In genomic region chr12:132514216-132514820, GRCh38 we compare ENCODE assay signal across 22 cellular contexts.
"Had no signal": no experiment of that assay in that cellular context is flagged by ENCODE, and none has a peak within 500 bp of the region (broad histone marks: within the 10 kb centered on the region; RNA-seq: fewer than 3 reads in every experiment).

No MANE protein-coding gene starts in this region.

- H3K4me1 ChIP-seq: colonic mucosa, prostate gland, transverse colon had no signal

- H3K27me3 ChIP-seq: colonic mucosa, transverse colon had no signal

- H3K27ac ChIP-seq: colonic mucosa, lower lobe of right lung, prostate gland, transverse colon had no signal

- H3K27ac Mint-ChIP-seq: activated B cell treated with CpG ODN at 0.5 μM for 24 hours; activated CD8-positive, alpha-beta memory T cell treated with anti-CD3 and anti-CD28 coated beads, Interleukin-2, amount 10 ng/mL, durations not matched to agents 7 days and 5 days; activated CD8-positive, alpha-beta T cell treated with anti-CD3 and anti-CD28 coated beads, Interleukin-2, amount 10 ng/mL, durations not matched to agents 7 days and 5 days; activated T-cell treated with anti-CD3 and anti-CD28 coated beads, Interleukin-2, amount 50 U/mL, for 72 hours; T-cell; T-helper 2 cell treated with Interferon-gamma antibody and Interleukin-4, amounts not matched to agents 5 μg/mL and 100 μg/mL, for 36 hours had no signal

- H3K4me3 ChIP-seq: colonic mucosa, lower lobe of right lung, prostate gland, transverse colon had no signal

- ATAC-seq: activated CD8-positive, alpha-beta memory T cell treated with anti-CD3 and anti-CD28 coated beads, Interleukin-2, amount 10 ng/mL, durations not matched to agents 7 days and 5 days; activated CD8-positive, alpha-beta T cell treated with anti-CD3 and anti-CD28 coated beads, Interleukin-2, amount 10 ng/mL, durations not matched to agents 7 days and 5 days; activated naive CD4-positive, alpha-beta T cell treated with anti-CD3 and anti-CD28 coated beads, Interleukin-2, amount 50 U/mL, for 72 hours; activated T-cell treated with anti-CD3 and anti-CD28 coated beads, Interleukin-2, amount 50 U/mL, for 72 hours; left colon; natural killer cell; T-cell had no signal

- H3K4me1 Mint-ChIP-seq: activated B cell treated with CpG ODN at 0.5 μM for 24 hours; activated CD8-positive, alpha-beta memory T cell treated with anti-CD3 and anti-CD28 coated beads, Interleukin-2, amount 10 ng/mL, durations not matched to agents 7 days and 5 days had no signal

- H3K27me3 Mint-ChIP-seq: activated B cell treated with CpG ODN at 0.5 μM for 24 hours; activated CD8-positive, alpha-beta memory T cell treated with anti-CD3 and anti-CD28 coated beads, Interleukin-2, amount 10 ng/mL, durations not matched to agents 7 days and 5 days; T-cell had no signal

- DNase-seq: activated B cell treated with CpG ODN at 0.5 μM for 24 hours; activated CD8-positive, alpha-beta memory T cell treated with anti-CD3 and anti-CD28 coated beads, Interleukin-2, amount 10 ng/mL, durations not matched to agents 7 days and 5 days; activated CD8-positive, alpha-beta T cell treated with anti-CD3 and anti-CD28 coated beads, Interleukin-2, amount 10 ng/mL, durations not matched to agents 7 days and 5 days; activated naive CD4-positive, alpha-beta T cell; activated T-cell treated with anti-CD3 and anti-CD28 coated beads, Interleukin-2, amount 50 U/mL, for 72 hours; cerebellar nuclear complex; colonic mucosa; effector CD8-positive, alpha-beta T cell; hippocampal formation; left colon; lower lobe of right lung; mesenchymal stem cell; natural killer cell; retina; stimulated activated CD4-positive, alpha-beta T cell treated with anti-CD3 and anti-CD28 coated beads, Interleukin-15, amount 100 ng/mL, for 24 hours; stimulated activated CD4-positive, alpha-beta T cell treated with anti-CD3 and anti-CD28 coated beads, Interleukin-2, amount 100 ng/mL, for 24 hours; stimulated activated naive CD4-positive, alpha-beta T cell treated with Interleukin-2 at 50 U/mL for 16 hours; T-cell; transverse colon had no signal

- H3K9me3 ChIP-seq: colonic mucosa, lower lobe of right lung, prostate gland, transverse colon had no signal

- H3K4me3 Mint-ChIP-seq: activated B cell treated with CpG ODN at 0.5 μM for 24 hours; activated CD8-positive, alpha-beta memory T cell treated with anti-CD3 and anti-CD28 coated beads, Interleukin-2, amount 10 ng/mL, durations not matched to agents 7 days and 5 days; activated CD8-positive, alpha-beta T cell treated with anti-CD3 and anti-CD28 coated beads, Interleukin-2, amount 10 ng/mL, durations not matched to agents 7 days and 5 days; activated T-cell treated with anti-CD3 and anti-CD28 coated beads, Interleukin-2, amount 50 U/mL, for 72 hours; natural killer cell; T-cell; T-helper 2 cell treated with Interferon-gamma antibody and Interleukin-4, amounts not matched to agents 5 μg/mL and 100 μg/mL, for 36 hours had no signal

- H3K36me3 Mint-ChIP-seq: natural killer cell had no signal

- H3K36me3 ChIP-seq: colonic mucosa, prostate gland, transverse colon had no signal
